8 cellular contexts compared by ENCODE assay signal in genomic region chr12:122422769-122423257, GRCh38. TPM values are rescaled to one million over a fixed set of nuclear protein-coding genes. Genes with fewer than 3 reads are reported as not detected.
DNase-seq lines count a peak whose midpoint lies in the region; ATAC-seq, FAIRE-seq and TF ChIP-seq lines count a peak whose summit lies in the region.

No MANE protein-coding gene starts in this region.

- H2BK120ac ChIP-seq in IMR-90 (ENCODE audit: low read depth, low read length), result peak overlapping the region; percentile 80

- peak overlapping the region; percentile 95 for H3K4ac ChIP-seq in IMR-90 (ENCODE audit: low read depth, low read length)

- H3K18ac ChIP-seq in IMR-90 (ENCODE audit: low read depth, low read length), result peak overlapping the region; percentile 11

- in situ Hi-C loops in IMR-90 (cut with MboI; ENCODE audit: low sequenced_read_pairs), result no loop called here

- H4K8ac ChIP-seq in IMR-90 (ENCODE audit: low read depth in 2 of 2, low read length in 2 of 2), result peak overlapping the region; percentile 56 to 67

- no peaks in the 10 kb centered on the region for H3K36me3 ChIP-seq in IMR-90 (ENCODE audit: control insufficient read depth, insufficient read depth, low read length)
- H3K36me3 ChIP-seq in mesodermal cell (ENCODE audit: control insufficient read depth, insufficient read depth, low read length), result no peaks in the 10 kb centered on the region

- peak overlapping the region; percentile 5; the same call in 1 of the 3 replicates for H2BK15ac ChIP-seq in IMR-90 (ENCODE audit: low read depth, low read length)

- ATAC-seq in IMR-90 (ENCODE audit: low read depth), result peak; percentile 15
- ATAC-seq in HG03521 (IDR thresholded peaks at IDR 0.05; ENCODE audit: unreplicated experiment), result no peak

- no TSS peak for BruUV-seq in IMR-90 (replicated peaks; lab: Mats Ljungman, UMichigan)

- TF ChIP-seq CTCF in IMR-90 (conservative IDR thresholded peaks at IDR 0.05; ENCODE audit: low read depth, low read length) (no peak), VCaP (conservative IDR thresholded peaks at IDR 0.05) (no peak)

- peak overlapping the region; percentile 59 for H2BK5ac ChIP-seq in IMR-90 (ENCODE audit: low read depth, low read length, poor library complexity, severe bottlenecking)

- intact Hi-C loops in IMR-90 (cut with micrococcal nuclease), result loop anchor here (1.0 kb wide), 1 partner anchor 8 kb away; no protein-coding TSS in a partner anchor

- CTCF ChIA-PET in IMR-90 (lab: Yijun Ruan, JAX), result no interaction called here

- peak overlapping the region; percentile 41 for H2AK5ac ChIP-seq in IMR-90 (ENCODE audit: low read depth, low read length)

- peak overlapping the region; percentile 78 for H3K9ac ChIP-seq in IMR-90 (ENCODE audit: low read depth, low read length)

- TF ChIP-seq POLR2A in GM12892 (IDR thresholded peaks at IDR 0.05; ENCODE audit: low read depth, low read length) (no peak), IMR-90 (IDR thresholded peaks at IDR 0.05; ENCODE audit: low read depth, low read length) (no peak; the same call in 1 of the 2 replicates), GM12891 (IDR thresholded peaks at IDR 0.05; ENCODE audit: low read depth, low read length) (no peak)

- peaks cover 0 to 48% of the 10 kb centered on the region in 2 experiments; a peak in 2 of 4 replicates for H3K79me1 ChIP-seq in IMR-90 (ENCODE audit: low read depth in 1 of 2, low read length in 2 of 2)

- peak overlapping the region; percentile 95 for H3K14ac ChIP-seq in IMR-90 (replicated peaks; ENCODE audit: low read depth, low read length)

- H3K23ac ChIP-seq in IMR-90 (ENCODE audit: low read depth, low read length), result peak overlapping the region; percentile 93

- peak overlapping the region; percentile 13 for H4K5ac ChIP-seq in IMR-90 (ENCODE audit: low read depth, low read length)

- DNase-seq in GM12892 (ENCODE audit: insufficient read length) (no peak), IMR-90 (peak; percentile 54), dermis blood vessel endothelial cell (peak; percentile 56), GM12891 (ENCODE audit: insufficient read length, low spot score) (no peak)
- DNase-seq in stimulated activated naive CD4-positive, alpha-beta T cell (lab: John Stamatoyannopoulos, UW), result peak in 4 of 6 experiments; percentile 15 to 23 (median 21)

- no peaks in the 10 kb centered on the region for H3K27me3 ChIP-seq in IMR-90 (ENCODE audit: control insufficient read depth, insufficient read depth, low read length)

- WGBS in IMR-90 (ENCODE audit: extremely low coverage in 2 of 2, insufficient read length in 1 of 2), 2 experiments, result 0% methylated on average over 18 of the region's 32 CpGs; no CpG with 5 or more reads in 1 of the 2 experiments
- 0% methylated on average over 21 to 27 of the region's 32 CpGs for WGBS in mesodermal cell (ENCODE audit: insufficient coverage in 2 of 2), 2 experiments

- peak; percentile 50 for FAIRE-seq in GM12892 (lab: Jason Lieb, UNC)
- FAIRE-seq in GM12891 (lab: Jason Lieb, UNC), result no peak

- H2BK20ac ChIP-seq in IMR-90 (ENCODE audit: low read depth, low read length), result peak overlapping the region; percentile 17; the same call in 1 of the 2 replicates

- H3K4me3 ChIP-seq in IMR-90 (ENCODE audit: insufficient read depth, low read depth, low read length), result peak overlapping the region; percentile 86
- H3K4me3 ChIP-seq in mesodermal cell (ENCODE audit: extremely low read depth, insufficient read depth, low read length, poor library complexity, severe bottlenecking), result peak overlapping the region; percentile 52

- peak overlapping the region; percentile 88 for H4K91ac ChIP-seq in IMR-90 (ENCODE audit: insufficient read depth, low read depth, low read length)

- H3K9me3 ChIP-seq in IMR-90 (ENCODE audit: control insufficient read depth, insufficient read depth, low read length) (no peaks in the 10 kb centered on the region), mesodermal cell (ENCODE audit: control insufficient read depth, low read length) (no peaks in the 10 kb centered on the region)

- H2AFZ ChIP-seq in IMR-90 (replicated peaks; ENCODE audit: low read length, poor library complexity), result peak overlapping the region; percentile 97

- peak overlapping the region; percentile 82 for H3K56ac ChIP-seq in IMR-90 (ENCODE audit: extremely low read depth, insufficient read depth, low read length)

- peaks cover 4% of the 10 kb centered on the region for H3K9me1 ChIP-seq in IMR-90 (ENCODE audit: insufficient read depth, low read length)

- no peak for TF ChIP-seq RAD21 in IMR-90 (IDR thresholded peaks at IDR 0.05; ENCODE audit: low read length)

- H3K27ac ChIP-seq in IMR-90 (ENCODE audit: insufficient read depth, low read length), result peak overlapping the region; percentile 65
- peak overlapping the region; percentile 96 for H3K27ac ChIP-seq in VCaP
- peak overlapping the region; percentile 97 for H3K27ac ChIP-seq in mesodermal cell (ENCODE audit: low read depth, low read length, severe bottlenecking)

- H3K4me1 ChIP-seq in IMR-90 (ENCODE audit: control insufficient read depth, insufficient read depth, low read length), result peaks cover 10% of the 10 kb centered on the region
- peaks cover 16% of the 10 kb centered on the region for H3K4me1 ChIP-seq in mesodermal cell (ENCODE audit: control insufficient read depth, insufficient read depth, low read length, poor library complexity, severe bottlenecking)

- peaks cover 27% of the 10 kb centered on the region for H4K20me1 ChIP-seq in IMR-90 (ENCODE audit: insufficient read depth, low read length)

- H2AK9ac ChIP-seq in IMR-90 (replicated peaks; ENCODE audit: low read depth, low read length, poor library complexity), result peak overlapping the region; percentile 98

- dilution Hi-C loops in IMR-90 (cut with HindIII; ENCODE audit: low sequenced_read_pairs, unreplicated experiment), result no loop called here

- peak overlapping the region; percentile 81 for H3K4me2 ChIP-seq in IMR-90 (ENCODE audit: low read depth, low read length)

- POLR2A ChIA-PET in IMR-90 (lab: Charles Lee; ENCODE audit: unreplicated experiment), result interaction anchor here (1.6 kb wide), 1 partner anchor 23 kb away, joined by 6 read pairs; no protein-coding TSS in a partner anchor

TF ChIP-seq in IMR-90, 13 proteins besides CTCF, POLR2A, EP300 and RAD21:
- TF ChIP-seq CEBPB (IDR thresholded peaks at IDR 0.05; ENCODE audit: low read depth, low read length), result no peak
- TF ChIP-seq FOS (IDR thresholded peaks at IDR 0.05; ENCODE audit: low read depth, low read length), result no peak
- TF ChIP-seq MAZ (IDR thresholded peaks at IDR 0.05; ENCODE audit: borderline replicate concordance, low read depth, low read length), result no peak
- TF ChIP-seq NFE2L2 (IDR thresholded peaks at IDR 0.05; ENCODE audit: low read depth, low read length), result peak; percentile 45
TF ChIP-seq in IMR-90: peak in this region for 1.

TF ChIP-seq in GM12891, 5 proteins besides CTCF, POLR2A, EP300 and RAD21:
- TF ChIP-seq PAX5 (IDR thresholded peaks at IDR 0.05; ENCODE audit: insufficient read depth, low read length, severe bottlenecking), result no peak
- TF ChIP-seq POLR2AphosphoS5 (IDR thresholded peaks at IDR 0.05; ENCODE audit: low read depth, low read length), result no peak
- no peak for TF ChIP-seq TAF1 (IDR thresholded peaks at IDR 0.05; ENCODE audit: low read depth, low read length)
- TF ChIP-seq SPI1 (IDR thresholded peaks at IDR 0.05; ENCODE audit: low read depth, low read length), result no peak
- TF ChIP-seq POU2F2 (IDR thresholded peaks at IDR 0.05; ENCODE audit: low read depth, low read length), result no peak

RNA-seq across cellular contexts. Expression of gene CLIP1, which starts 0.3 kb away (rescaled TPM):
- 19.6 TPM for polyA plus RNA-seq in GM12892 (2012; ENCODE audit: missing spikeins)
- 54.8 and 58.9 TPM in 2 replicates for total RNA-seq in IMR-90 (2012; rRNA removed)
- 35.6 and 38.0 TPM in 2 replicates for polyA plus RNA-seq in IMR-90 (2012; rRNA removed)
- polyA plus RNA-seq in IMR-90 (2012; cell fraction: cytosol; rRNA removed), result 14.5 and 24.5 TPM in 2 replicates
- polyA plus RNA-seq in IMR-90 (2012; cell fraction: nucleus; rRNA removed; ENCODE audit: low replicate concordance), result 33.5 and 72.7 TPM in 2 replicates
- 49.5 and 51.1 TPM in 2 replicates for total RNA-seq in dermis blood vessel endothelial cell
- 30.2 TPM for polyA plus RNA-seq in mesodermal cell (2013, experiment 1 of 2)
- polyA plus RNA-seq in mesodermal cell (2013, experiment 2 of 2), result 30.7 TPM
- 8.2 TPM for polyA plus RNA-seq in GM12891 (2012; ENCODE audit: low read depth, missing spikeins)

Comparison
In these comparisons a context has a peak if more than half of its experiments do, and no peak if none do; other contexts are left out.
1. DNase-seq: peak in IMR-90 (single experiment), dermis blood vessel endothelial cell (single experiment) and stimulated activated naive CD4-positive, alpha-beta T cell (4 of 6); none in GM12892 (single experiment) and GM12891 (single experiment).
2. Peak in every context shown above with its lines, with median percentiles within 50 percentile points of each other: H3K27ac ChIP-seq.